In the genomic region with DNA sequence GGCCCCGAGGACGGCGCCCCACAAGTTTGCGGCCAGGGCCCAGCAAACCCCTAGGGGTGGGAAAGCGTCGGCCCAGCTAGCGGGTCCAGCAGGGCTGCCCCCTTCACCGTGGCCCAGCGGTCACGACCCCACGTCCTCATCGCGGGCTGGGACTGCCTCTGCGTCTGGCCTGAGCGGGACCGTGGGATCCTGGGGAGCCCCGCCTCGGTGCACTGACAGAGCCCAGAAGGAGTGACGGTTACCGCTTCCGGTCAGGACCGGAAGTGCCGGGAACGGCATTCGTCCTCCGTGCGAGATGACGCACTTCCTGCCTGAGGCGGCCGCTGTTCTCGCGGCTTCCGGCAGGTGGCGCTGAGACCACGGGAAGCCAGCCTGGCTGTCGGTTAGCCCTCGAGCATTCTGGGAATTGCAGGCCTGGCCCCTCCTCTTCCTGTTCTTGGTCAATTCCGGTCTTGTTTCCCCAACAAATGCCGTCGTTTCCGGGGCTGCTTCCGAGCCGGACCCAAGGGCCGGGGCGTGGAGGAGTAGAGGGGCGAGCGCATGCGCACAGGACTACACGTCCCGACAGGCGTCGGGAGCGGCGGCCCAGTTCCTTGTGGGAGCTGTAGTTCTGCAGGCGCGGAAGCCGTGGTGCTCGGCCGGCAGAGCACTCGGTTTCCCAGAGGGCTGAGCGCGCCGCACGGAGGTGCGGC, we compare ENCODE assay signal across 8 cellular contexts. TPM values are rescaled to one million over a fixed set of nuclear protein-coding genes. Genes with fewer than 3 reads are reported as not detected.
DNase-seq lines count a peak whose midpoint lies in the region; ATAC-seq lines count a peak whose summit lies in the region.

A gene (plus strand): TSS at position 682 of the 692 bp plus-strand sequence. CDS start 1,884 bp downstream, outside the sequence.

- DNase-seq in GM19240 (ENCODE audit: insufficient read length, low spot score) (peak; percentile 100), NCI-H526 treated with DMSO at 0.1 percent for 48 hours (lab: John Stamatoyannopoulos, UW) (peak; percentile 100), cortex of kidney (lab: John Stamatoyannopoulos, UW) (peak; percentile 80), left kidney (ENCODE audit: low read depth, low spot score) (peak; percentile 100)
- peak; percentile 99 for DNase-seq in activated CD4-positive, alpha-beta T cell treated with anti-CD3 and anti-CD28 coated beads, Interleukin-2, amount 10 ng/mL, durations not matched to agents 7 days and 5 days
- DNase-seq in stimulated activated CD4-positive, alpha-beta T cell treated with anti-CD3 and anti-CD28 coated beads, Interleukin-2, amount 100 ng/mL, for 4 hours (ENCODE audit: low read depth) = peak; percentile 100

- no peaks in the 10 kb centered on the region for H3K9me3 ChIP-seq in BLaER1

- no peaks in the 10 kb centered on the region for H3K9me3 Mint-ChIP-seq in activated CD4-positive, alpha-beta T cell treated with anti-CD3 and anti-CD28 coated beads, Interleukin-2, amount 10 ng/mL, durations not matched to agents 7 days and 5 days

- H3K27me3 Mint-ChIP-seq in activated CD4-positive, alpha-beta T cell treated with anti-CD3 and anti-CD28 coated beads, Interleukin-2, amount 10 ng/mL, durations not matched to agents 7 days and 5 days = no peaks in the 10 kb centered on the region

- H3K36me3 ChIP-seq in BLaER1 = peaks cover 78% of the 10 kb centered on the region

- peak within 1 kb of the TSS; percentile 98 for H3K9ac ChIP-seq in BLaER1

- peaks cover 31% of the 10 kb centered on the region for H4K20me1 ChIP-seq in BLaER1

- H3K27ac Mint-ChIP-seq in activated CD4-positive, alpha-beta T cell treated with anti-CD3 and anti-CD28 coated beads, Interleukin-2, amount 10 ng/mL, durations not matched to agents 7 days and 5 days = peak within 1 kb of the TSS; percentile 91

- peak within 1 kb of the TSS; percentile 97 for H3K4me3 ChIP-seq in BLaER1

- peak within 1 kb of the TSS; percentile 91 for H3K4me3 Mint-ChIP-seq in activated CD4-positive, alpha-beta T cell treated with anti-CD3 and anti-CD28 coated beads, Interleukin-2, amount 10 ng/mL, durations not matched to agents 7 days and 5 days

- H3K36me3 Mint-ChIP-seq in activated CD4-positive, alpha-beta T cell treated with anti-CD3 and anti-CD28 coated beads, Interleukin-2, amount 10 ng/mL, durations not matched to agents 7 days and 5 days (ENCODE audit: low read depth) = peaks cover 16% of the 10 kb centered on the region

- POLR2A ChIA-PET in activated CD4-positive, alpha-beta T cell treated with anti-CD3 and anti-CD28 coated beads, Interleukin-2, amount 10 ng/mL, durations not matched to agents 7 days and 5 days (lab: Charles Lee) = interaction anchor here (0.7 kb wide), 1 partner anchor 566 kb away, joined by 3 read pairs; no protein-coding TSS in a partner anchor

- no peaks in the 10 kb centered on the region for H3K27me3 ChIP-seq in BLaER1

- CTCF ChIA-PET in activated CD4-positive, alpha-beta T cell treated with anti-CD3 and anti-CD28 coated beads, Interleukin-2, amount 10 ng/mL, durations not matched to agents 7 days and 5 days (lab: Charles Lee) = interaction anchor here (0.6 to 3.6 kb wide), 27 partner anchors 8 to 529 kb away, joined by 3 to 38 read pairs (median 4); a partner anchor contains a TSS

- H3K4me1 ChIP-seq in BLaER1 = peaks cover 47% of the 10 kb centered on the region

- H3K27ac ChIP-seq in BLaER1 = peak within 1 kb of the TSS; percentile 96

- peak; percentile 77 for ATAC-seq in HG03469 (IDR thresholded peaks at IDR 0.05; ENCODE audit: unreplicated experiment)

- peaks cover 22% of the 10 kb centered on the region for H3K4me1 Mint-ChIP-seq in activated CD4-positive, alpha-beta T cell treated with anti-CD3 and anti-CD28 coated beads, Interleukin-2, amount 10 ng/mL, durations not matched to agents 7 days and 5 days

- peak within 1 kb of the TSS; percentile 96 for H3K4me2 ChIP-seq in BLaER1

RNA-seq across cellular contexts. Expression of the gene that starts here (rescaled TPM):
- total RNA-seq in activated CD4-positive, alpha-beta T cell treated with anti-CD3 and anti-CD28 coated beads, Interleukin-2, amount 10 ng/mL, durations not matched to agents 7 days and 5 days = 10 to 100 TPM; 31.1 to 47.5 TPM

Comparison
In these comparisons a context has a peak if more than half of its experiments do, and no peak if none do; other contexts are left out.
1. Peak in every context shown above with its lines: DNase-seq, ATAC-seq, H3K4me3 ChIP-seq and H3K27ac ChIP-seq.